Comparison of ENCODE assay signal across 12 cellular contexts in genomic region chr4:122219356-122219755, GRCh38.
DNase-seq lines count a peak whose midpoint lies in the region; ATAC-seq and TF ChIP-seq lines count a peak whose summit lies in the region.
"Had no signal": no experiment of that assay in that cellular context is flagged by ENCODE, and none has a peak within 500 bp of the region (broad histone marks: within the 10 kb centered on the region; RNA-seq: fewer than 3 reads in every experiment).

No MANE protein-coding gene starts in this region.

- H3K4me1 Mint-ChIP-seq in T-helper 17 cell = peaks cover 19% of the 10 kb centered on the region

- H3K4me1 ChIP-seq in mucosa of descending colon (ENCODE audit: low read depth) (no peaks in the 10 kb centered on the region), subcutaneous abdominal adipose tissue (ENCODE audit: control insufficient read depth in 5 of 5, insufficient read depth in 5 of 5, low read length in 5 of 5) (peaks cover 0 to 22% (median 0%) of the 10 kb centered on the region in 5 donors)

- H3K27me3 ChIP-seq in subcutaneous abdominal adipose tissue (ENCODE audit: control insufficient read depth in 5 of 5, insufficient read depth in 4 of 5, low read length in 5 of 5) = no peaks in the 10 kb centered on the region

- H3K9ac ChIP-seq in subcutaneous abdominal adipose tissue (ENCODE audit: low read length in 5 of 5) = no peak overlapping the region
- H3K9ac ChIP-seq: GM23248 had no signal

- ATAC-seq in T-helper 17 cell (no peak), mucosa of descending colon (peak; percentile 62), HG02763 (IDR thresholded peaks at IDR 0.05; ENCODE audit: unreplicated experiment) (no peak), HG03175 (IDR thresholded peaks at IDR 0.05; ENCODE audit: unreplicated experiment) (no peak)

- H3K4me3 Mint-ChIP-seq in T-helper 17 cell = no peak overlapping the region
- H3K4me3 Mint-ChIP-seq: CD4-positive, alpha-beta memory T cell had no signal

- H3K4me3 ChIP-seq in mucosa of descending colon (no peak overlapping the region), subcutaneous abdominal adipose tissue (ENCODE audit: low read depth in 1 of 5, low read length in 5 of 5) (no peak overlapping the region)
- H3K4me3 ChIP-seq: GM23248 had no signal

- peak overlapping the region; percentile 25 for H3K27ac Mint-ChIP-seq in T-helper 17 cell

- intact Hi-C loops in mucosa of descending colon (cut with DNase I, micrococcal nuclease) = no loop called here

- H3K9me3 ChIP-seq in T-helper 17 cell (ENCODE audit: control insufficient read depth, low read length, poor library complexity, severe bottlenecking) = no peaks in the 10 kb centered on the region
- no peaks in the 10 kb centered on the region for H3K9me3 ChIP-seq in mucosa of descending colon
- no peaks in the 10 kb centered on the region for H3K9me3 ChIP-seq in subcutaneous abdominal adipose tissue (ENCODE audit: control insufficient read depth in 5 of 5, low read length in 5 of 5)

- peaks cover 3% of the 10 kb centered on the region for H3K36me3 ChIP-seq in mucosa of descending colon (ENCODE audit: low read depth)
- H3K36me3 ChIP-seq in subcutaneous abdominal adipose tissue (ENCODE audit: control insufficient read depth in 5 of 5, insufficient read depth in 5 of 5, low read length in 5 of 5) = peaks cover 8 to 35% (median 14%) of the 10 kb centered on the region in 5 donors

- no peak for DNase-seq in T-helper 17 cell
- no peak for DNase-seq in mucosa of descending colon
- no peak for DNase-seq in HuH-7.5 (ENCODE audit: low spot score)
- DNase-seq: C1 segment of cervical spinal cord, Calu3, DMS79 treated with DMSO at 0.1 percent for 48 hours, GF-D8 had no signal

- no peak for TF ChIP-seq CTCF in mucosa of descending colon (IDR thresholded peaks at IDR 0.05)

- H3K27me3 Mint-ChIP-seq in T-helper 17 cell = no peaks in the 10 kb centered on the region
- H3K27me3 Mint-ChIP-seq: CD4-positive, alpha-beta memory T cell had no signal

- peak overlapping the region; percentile 33 for H3K27ac ChIP-seq in subcutaneous abdominal adipose tissue (ENCODE audit: low read depth, low read length)
- H3K27ac ChIP-seq: GM23248 had no signal

- peaks cover 15% of the 10 kb centered on the region for H3K36me3 Mint-ChIP-seq in T-helper 17 cell (ENCODE audit: low read depth)
